ENCODE assay signal across 33 cellular contexts in genomic region chr13:48189122-48189521, GRCh38.
"Had no signal": no experiment of that assay in that cellular context is flagged by ENCODE, and none has a peak within 500 bp of the region (broad histone marks: within the 10 kb centered on the region; RNA-seq: fewer than 3 reads in every experiment).

No MANE protein-coding gene starts in this region.

- H3K9me3 Mint-ChIP-seq: naive thymus-derived CD8-positive, alpha-beta T cell; natural killer cell treated with Interleukin-12 subunit alpha and Interleukin-12 subunit beta and Interleukin-15 and Interleukin-18, amount 100 ng/mL, for 72 hours; nephron progenitor cell; neural crest cell; stimulated activated memory B cell treated with anti-CD40 and anti-IgM and Interleukin-4, amounts not matched to agents 10 μg/mL and 1 μg/mL and 100 μg/mL, for 72 hours; stimulated activated naive CD8-positive, alpha-beta T cell treated with anti-CD3 and anti-CD28 coated beads, Interleukin-15, amount 100 ng/mL, for 72 hours; type B pancreatic cell had no signal

- H3K4me3 Mint-ChIP-seq: natural killer cell treated with Interleukin-12 subunit alpha and Interleukin-12 subunit beta and Interleukin-15 and Interleukin-18, amount 100 ng/mL, for 72 hours; nephron progenitor cell; neural crest cell; stimulated activated memory B cell treated with anti-CD40 and anti-IgM and Interleukin-4, amounts not matched to agents 10 μg/mL and 1 μg/mL and 100 μg/mL, for 72 hours; stimulated activated naive CD8-positive, alpha-beta T cell treated with anti-CD3 and anti-CD28 coated beads, Interleukin-15, amount 100 ng/mL, for 72 hours; type B pancreatic cell had no signal

- H3K36me3 ChIP-seq: neutrophil, ovary, right lobe of liver, sigmoid colon, spleen, suprapubic skin, tibial artery, transverse colon, upper lobe of right lung, uterus had no signal

- ATAC-seq: naive thymus-derived CD8-positive, alpha-beta T cell; natural killer cell treated with Interleukin-12 subunit alpha and Interleukin-12 subunit beta and Interleukin-15 and Interleukin-18, amount 100 ng/mL, for 72 hours; psoas muscle; right cardiac atrium; right lobe of liver; stimulated activated memory B cell treated with anti-CD40 and anti-IgM and Interleukin-4, amounts not matched to agents 10 μg/mL and 1 μg/mL and 100 μg/mL, for 72 hours; stimulated activated naive CD8-positive, alpha-beta T cell treated with anti-CD3 and anti-CD28 coated beads, Interleukin-15, amount 100 ng/mL, for 72 hours; stimulated activated naive CD8-positive, alpha-beta T cell treated with anti-CD3 and anti-CD28 coated beads, Interleukin-15, Interleukin-2, amounts not matched to agents 100 U/mL and 50 U/mL, for 24 hours; upper lobe of right lung had no signal

- H3K9me3 ChIP-seq: neutrophil, ovary, psoas muscle, right lobe of liver, sigmoid colon, spleen, suprapubic skin, testis, tibial artery, transverse colon, upper lobe of right lung, uterus had no signal

- H3K27me3 Mint-ChIP-seq: naive thymus-derived CD8-positive, alpha-beta T cell; natural killer cell treated with Interleukin-12 subunit alpha and Interleukin-12 subunit beta and Interleukin-15 and Interleukin-18, amount 100 ng/mL, for 72 hours; stimulated activated naive CD8-positive, alpha-beta T cell treated with anti-CD3 and anti-CD28 coated beads, Interleukin-15, amount 100 ng/mL, for 72 hours; type B pancreatic cell had no signal

- DNase-seq: naive thymus-derived CD8-positive, alpha-beta T cell; nephron progenitor cell; nucleus accumbens; ovary; posterior cingulate gyrus; psoas muscle; right cardiac atrium; right lobe of liver; sigmoid colon; spleen; stimulated activated CD4-positive, alpha-beta T cell treated with anti-CD3 and anti-CD28 coated beads, Interleukin-12 subunit alpha, Interleukin-12 subunit beta, amount 100 ng/mL, for 4 hours; stimulated activated CD4-positive, alpha-beta T cell treated with anti-CD3 and anti-CD28 coated beads, Interleukin-1b, Interleukin-23, amount 100 ng/mL, for 48 hours; stimulated activated CD4-positive, alpha-beta T cell treated with anti-CD3 and anti-CD28 coated beads, Interleukin-4, amount 100 ng/mL, for 1 hour; stimulated activated CD4-positive, alpha-beta T cell treated with anti-CD3 and anti-CD28 coated beads, Interleukin-4, amount 100 ng/mL, for 4 hours; stimulated activated CD8-positive, alpha-beta memory T cell treated with anti-CD3 and anti-CD28 coated beads, Interleukin-4, amount 100 ng/mL, for 48 hours; stimulated activated naive CD4-positive, alpha-beta T cell; stimulated activated naive CD8-positive, alpha-beta T cell treated with anti-CD3 and anti-CD28 coated beads, Interleukin-15, amount 100 ng/mL, for 72 hours; stimulated activated naive CD8-positive, alpha-beta T cell treated with anti-CD3 and anti-CD28 coated beads, Interleukin-15, Interleukin-2, amounts not matched to agents 100 U/mL and 50 U/mL, for 24 hours; substantia nigra; testis; tibial artery; transverse colon; upper lobe of right lung; uterus had no signal

- H3K27ac ChIP-seq: neutrophil, ovary, parathyroid adenoma, psoas muscle, right lobe of liver, sigmoid colon, suprapubic skin, testis, tibial artery, transverse colon, upper lobe of right lung, uterus had no signal

- H3K27ac Mint-ChIP-seq: natural killer cell treated with Interleukin-12 subunit alpha and Interleukin-12 subunit beta and Interleukin-15 and Interleukin-18, amount 100 ng/mL, for 72 hours; nephron progenitor cell; progenitor cell of endocrine pancreas; stimulated activated naive CD8-positive, alpha-beta T cell treated with anti-CD3 and anti-CD28 coated beads, Interleukin-15, amount 100 ng/mL, for 72 hours; type B pancreatic cell had no signal

- H3K4me1 Mint-ChIP-seq: nephron progenitor cell had no signal

- H3K4me3 ChIP-seq: ovary, psoas muscle, right lobe of liver, sigmoid colon, smooth muscle cell, spleen, suprapubic skin, testis, tibial artery, transverse colon, upper lobe of right lung, uterus had no signal

- H3K36me3 Mint-ChIP-seq: natural killer cell treated with Interleukin-12 subunit alpha and Interleukin-12 subunit beta and Interleukin-15 and Interleukin-18, amount 100 ng/mL, for 72 hours; stimulated activated memory B cell treated with anti-CD40 and anti-IgM and Interleukin-4, amounts not matched to agents 10 μg/mL and 1 μg/mL and 100 μg/mL, for 72 hours; type B pancreatic cell had no signal

- H3K4me1 ChIP-seq: parathyroid adenoma, psoas muscle, right lobe of liver, sigmoid colon, tibial artery, upper lobe of right lung, uterus had no signal

- H3K27me3 ChIP-seq: neutrophil, ovary, right lobe of liver, sigmoid colon, spleen, suprapubic skin, testis, tibial artery, transverse colon, upper lobe of right lung, uterus had no signal
